In genomic region chr4:47836655-47837581, GRCh38 we compare ENCODE assay signal across 8 cellular contexts. TPM values are rescaled to one million over a fixed set of nuclear protein-coding genes. Genes with fewer than 3 reads are reported as not detected.
DNase-seq lines count a peak whose midpoint lies in the region; ATAC-seq and TF ChIP-seq lines count a peak whose summit lies in the region.

No MANE protein-coding gene starts in this region.

- H3K4me3 ChIP-seq in esophagus (ENCODE audit: low read depth in 1 of 2, low read length in 2 of 2) (peak overlapping the region; percentile 36 to 52), mucosa of descending colon (no peak overlapping the region)

- TF ChIP-seq CTCF in mucosa of descending colon (IDR thresholded peaks at IDR 0.05), result peak; percentile 26

- no peak overlapping the region for H3K27ac ChIP-seq in esophagus (ENCODE audit: low read depth in 2 of 2, low read length in 1 of 2)

- no peaks in the 10 kb centered on the region for H3K9me3 ChIP-seq in esophagus (ENCODE audit: control insufficient read depth in 2 of 2, insufficient read depth in 1 of 2, low read depth in 1 of 2, low read length in 1 of 2)
- no peaks in the 10 kb centered on the region for H3K9me3 ChIP-seq in mucosa of descending colon

- intact Hi-C loops in mucosa of descending colon (cut with DNase I, micrococcal nuclease), result loop anchor here in 1 of 2 donors (10.0 kb wide), 1 partner anchor 152 kb away; no protein-coding TSS in a partner anchor

- ATAC-seq in GM19455 (IDR thresholded peaks at IDR 0.05; ENCODE audit: unreplicated experiment) (peak; percentile 82), HG03558 (IDR thresholded peaks at IDR 0.05; ENCODE audit: extremely low read depth, unreplicated experiment) (peak; percentile 35), mucosa of descending colon (peak; percentile 95)

- H3K4me1 ChIP-seq in esophagus (ENCODE audit: control insufficient read depth in 2 of 2, insufficient read depth in 2 of 2, low read length in 1 of 2) (no peaks in the 10 kb centered on the region), mucosa of descending colon (ENCODE audit: low read depth) (peaks cover 27% of the 10 kb centered on the region)

- no peaks in the 10 kb centered on the region for H3K27me3 ChIP-seq in esophagus (ENCODE audit: control insufficient read depth in 1 of 2, insufficient read depth in 2 of 2, low read length in 2 of 2)

- H3K36me3 ChIP-seq in esophagus (ENCODE audit: control insufficient read depth in 2 of 2, insufficient read depth in 2 of 2, low read length in 1 of 2) (no peaks in the 10 kb centered on the region), mucosa of descending colon (ENCODE audit: low read depth) (no peaks in the 10 kb centered on the region)

- WGBS in esophagus, 2 donors, result 0 to 1% methylated on average over 52 to 54 of the region's 54 CpGs

- DNase-seq in COR-L47 (lab: John Stamatoyannopoulos, UW) (peak; percentile 78), NOMO-1 treated with DMSO at 0.1 percent for 48 hours (lab: John Stamatoyannopoulos, UW; ENCODE audit: unreplicated experiment) (peak; percentile 46), mucosa of descending colon (peak; percentile 77 to 83 (median 77))
- peak; percentile 60 for DNase-seq in activated T-cell treated with anti-CD3 and anti-CD28 coated beads, Interleukin-2, amount 50 U/mL, for 1 hour
- DNase-seq in stimulated activated CD8-positive, alpha-beta memory T cell treated with anti-CD3 and anti-CD28 coated beads, Interleukin-7, amount 100 ng/mL, for 4 hours (ENCODE audit: low read depth in 2 of 2), result peak; percentile 14 to 34

RNA-seq across cellular contexts. Expression of gene CORIN, which starts 0.9 kb away (rescaled TPM):
- polyA plus RNA-seq in esophagus, result under 1 TPM; 0.09 to 0.28 TPM
- total RNA-seq in mucosa of descending colon, result under 1 TPM; 0.41 to 0.52 (median 0.47) TPM

Comparison
In these comparisons a context has a peak if more than half of its experiments do, and no peak if none do; other contexts are left out.
1. DNase-seq: peak in every context shown above with its lines; median percentile 78 in COR-L47; 77 in mucosa of descending colon; 60 in activated T-cell treated with anti-CD3 and anti-CD28 coated beads, Interleukin-2, amount 50 U/mL, for 1 hour; 46 in NOMO-1 treated with DMSO at 0.1 percent for 48 hours; 24 in stimulated activated CD8-positive, alpha-beta memory T cell treated with anti-CD3 and anti-CD28 coated beads, Interleukin-7, amount 100 ng/mL, for 4 hours.
2. ATAC-seq: peak in every context shown above with its lines; median percentile 95 in mucosa of descending colon; 82 in GM19455; 35 in HG03558.